Comparison of ENCODE assay signal across 14 cellular contexts in genomic region chr13:33606692-33607091, GRCh38.
DNase-seq lines count a peak whose midpoint lies in the region; ATAC-seq, FAIRE-seq and TF ChIP-seq lines count a peak whose summit lies in the region.
"Had no signal": no experiment of that assay in that cellular context is flagged by ENCODE, and none has a peak within 500 bp of the region (broad histone marks: within the 10 kb centered on the region; RNA-seq: fewer than 3 reads in every experiment).

No MANE protein-coding gene starts in this region.

- H3K27me3 Mint-ChIP-seq in endodermal cell (ENCODE audit: insufficient read depth), result peaks cover 6% of the 10 kb centered on the region
- H3K27me3 Mint-ChIP-seq in activated CD8-positive, alpha-beta T cell treated with anti-CD3 and anti-CD28 coated beads, Interleukin-2, amount 10 ng/mL, durations not matched to agents 7 days and 5 days (ENCODE audit: low read depth), result no peaks in the 10 kb centered on the region

- FAIRE-seq in D721Med (lab: Jason Lieb, UNC), result no peak
- FAIRE-seq: RCC 7860 had no signal

- ATAC-seq in activated CD8-positive, alpha-beta T cell treated with anti-CD3 and anti-CD28 coated beads, Interleukin-2, amount 10 ng/mL, durations not matched to agents 7 days and 5 days, result no peak
- ATAC-seq in HG03025 (IDR thresholded peaks at IDR 0.05; ENCODE audit: low FRiP score, unreplicated experiment), result no peak

- H3K36me3 ChIP-seq in endodermal cell (ENCODE audit: control insufficient read depth, insufficient read depth, low read length), result no peaks in the 10 kb centered on the region
- H3K36me3 ChIP-seq: breast epithelium, sigmoid colon had no signal

- no peaks in the 10 kb centered on the region for H3K4me1 ChIP-seq in endodermal cell (ENCODE audit: control insufficient read depth, insufficient read depth, low read length)
- H3K4me1 ChIP-seq: breast epithelium had no signal

- peaks cover 8% of the 10 kb centered on the region for H3K9me3 Mint-ChIP-seq in endodermal cell
- peaks cover 3% of the 10 kb centered on the region for H3K9me3 Mint-ChIP-seq in activated CD8-positive, alpha-beta T cell treated with anti-CD3 and anti-CD28 coated beads, Interleukin-2, amount 10 ng/mL, durations not matched to agents 7 days and 5 days (ENCODE audit: insufficient read depth)

- no peak overlapping the region for H3K4me3 ChIP-seq in endodermal cell (ENCODE audit: low read length)
- H3K4me3 ChIP-seq: breast epithelium, sigmoid colon had no signal

- CTCF ChIA-PET in activated CD8-positive, alpha-beta T cell treated with anti-CD3 and anti-CD28 coated beads, Interleukin-2, amount 10 ng/mL, durations not matched to agents 7 days and 5 days (lab: Charles Lee), result no interaction called here

- no peaks in the 10 kb centered on the region for H3K27me3 ChIP-seq in endodermal cell (ENCODE audit: control insufficient read depth, insufficient read depth, low read length, poor library complexity, severe bottlenecking)
- H3K27me3 ChIP-seq: breast epithelium, sigmoid colon had no signal

- intact Hi-C loops in posterior vena cava (cut with DNase I), result no loop called here

- H3K9ac ChIP-seq in endodermal cell (ENCODE audit: extremely low read depth, low read length, poor library complexity, severe bottlenecking), result no peak overlapping the region

- 48 to 51% methylated on average over 7 of the region's 7 CpGs for WGBS in endodermal cell (ENCODE audit: insufficient coverage in 1 of 2, insufficient read length in 1 of 2), 2 experiments

- POLR2A ChIA-PET in activated CD8-positive, alpha-beta T cell treated with anti-CD3 and anti-CD28 coated beads, Interleukin-2, amount 10 ng/mL, durations not matched to agents 7 days and 5 days (lab: Charles Lee), result no interaction called here

- no peak for DNase-seq in D721Med (ENCODE audit: insufficient read length, low spot score)
- DNase-seq in NCI-H69 (lab: John Stamatoyannopoulos, UW), result peak; percentile 59
- peak; percentile 69 for DNase-seq in endodermal cell
- peak; percentile 21 for DNase-seq in myocyte (ENCODE audit: low read depth)
- DNase-seq in GM20000 (ENCODE audit: low spot score), result no peak
- DNase-seq in posterior vena cava (ENCODE audit: low spot score), result no peak
- DNase-seq in activated CD8-positive, alpha-beta T cell treated with anti-CD3 and anti-CD28 coated beads, Interleukin-2, amount 10 ng/mL, durations not matched to agents 7 days and 5 days, result no peak
- DNase-seq: activated CD4-positive, alpha-beta T cell treated with anti-CD3 and anti-CD28 coated beads, Interleukin-2, amount 50 U/mL, for 48 hours; activated gamma-delta T cell treated with Interleukin-2 at 50 U/mL for 16 hours; sigmoid colon had no signal

- no peak overlapping the region for H3K27ac Mint-ChIP-seq in endodermal cell
- no peak overlapping the region for H3K27ac Mint-ChIP-seq in activated CD8-positive, alpha-beta T cell treated with anti-CD3 and anti-CD28 coated beads, Interleukin-2, amount 10 ng/mL, durations not matched to agents 7 days and 5 days

- H3K9me3 ChIP-seq in endodermal cell (ENCODE audit: control insufficient read depth, low read length), result peaks cover 12% of the 10 kb centered on the region
- H3K9me3 ChIP-seq: breast epithelium, sigmoid colon had no signal

- H3K27ac ChIP-seq in endodermal cell (ENCODE audit: low read depth, low read length), result no peak overlapping the region
- H3K27ac ChIP-seq: breast epithelium, epithelial cell of prostate, sigmoid colon had no signal

- H3K36me3 Mint-ChIP-seq in endodermal cell (ENCODE audit: low read depth), result no peaks in the 10 kb centered on the region
- no peaks in the 10 kb centered on the region for H3K36me3 Mint-ChIP-seq in activated CD8-positive, alpha-beta T cell treated with anti-CD3 and anti-CD28 coated beads, Interleukin-2, amount 10 ng/mL, durations not matched to agents 7 days and 5 days (ENCODE audit: low read depth)

- no peak overlapping the region for H3K4me3 Mint-ChIP-seq in endodermal cell
- no peak overlapping the region for H3K4me3 Mint-ChIP-seq in activated CD8-positive, alpha-beta T cell treated with anti-CD3 and anti-CD28 coated beads, Interleukin-2, amount 10 ng/mL, durations not matched to agents 7 days and 5 days

- peak; percentile 20 for TF ChIP-seq CTCF in D721Med (IDR thresholded peaks at IDR 0.05; ENCODE audit: insufficient read depth, missing control alignments)
- peak; percentile 61 for TF ChIP-seq CTCF in endodermal cell (conservative IDR thresholded peaks at IDR 0.05)
- no peak for TF ChIP-seq CTCF in GM20000 (IDR thresholded peaks at IDR 0.05; ENCODE audit: extremely low read depth, missing control alignments)

- H3K4me1 Mint-ChIP-seq in endodermal cell, result peaks cover 9% of the 10 kb centered on the region
- peaks cover 17% of the 10 kb centered on the region for H3K4me1 Mint-ChIP-seq in activated CD8-positive, alpha-beta T cell treated with anti-CD3 and anti-CD28 coated beads, Interleukin-2, amount 10 ng/mL, durations not matched to agents 7 days and 5 days (ENCODE audit: low read depth)

Comparison
In these comparisons a context has a peak if more than half of its experiments do, and no peak if none do; other contexts are left out.
1. DNase-seq: peak in NCI-H69 (single experiment), endodermal cell (single experiment) and myocyte (single experiment); none in D721Med (single experiment), GM20000 (single experiment), posterior vena cava (single experiment) and activated CD8-positive, alpha-beta T cell treated with anti-CD3 and anti-CD28 coated beads, Interleukin-2, amount 10 ng/mL, durations not matched to agents 7 days and 5 days (single experiment).